Comparison of ENCODE assay signal across 26 cellular contexts in the genomic region with DNA sequence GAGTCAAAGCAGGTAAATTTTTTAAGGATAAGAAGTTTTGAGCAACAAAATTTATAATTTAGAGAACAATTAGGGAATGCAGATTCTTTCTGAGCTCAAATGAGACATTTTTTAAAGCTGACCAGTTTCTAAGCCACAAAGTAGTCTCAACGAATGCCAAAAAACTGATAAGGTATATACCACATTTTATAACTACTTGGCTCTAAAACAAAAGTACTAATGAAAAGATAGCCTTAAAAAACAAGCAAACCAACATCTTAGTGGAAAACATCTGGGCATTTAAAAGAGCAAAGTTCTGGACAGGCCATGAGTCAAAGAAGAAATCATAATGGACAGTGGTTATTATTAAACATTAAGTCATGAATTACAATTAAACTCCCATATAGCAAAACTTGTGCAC.
"Had no signal": no experiment of that assay in that cellular context is flagged by ENCODE, and none has a peak within 500 bp of the region (broad histone marks: within the 10 kb centered on the region; RNA-seq: fewer than 3 reads in every experiment).

No MANE protein-coding gene starts in this region.

- H3K9me3 Mint-ChIP-seq: dendritic cell treated with granulocyte-macrophage colony-stimulating factor and Interleukin-4, amounts not matched to agents 40 ng/mL and 50 ng/mL, for 4 days; endodermal cell; stimulated activated memory B cell treated with anti-CD40 and anti-IgM and Interleukin-4, amounts not matched to agents 10 μg/mL and 1 μg/mL and 100 μg/mL, for 72 hours; type B pancreatic cell had no signal

- H3K36me3 ChIP-seq: colonic mucosa, gastrocnemius medialis, lower lobe of right lung, prostate gland, sigmoid colon, spleen, tibial artery had no signal

- H3K4me3 ChIP-seq: colonic mucosa, gastrocnemius medialis, lower lobe of right lung, prostate gland, sigmoid colon, spleen, testis, tibial artery had no signal

- H3K27ac Mint-ChIP-seq: dendritic cell treated with granulocyte-macrophage colony-stimulating factor and Interleukin-4, amounts not matched to agents 40 ng/mL and 50 ng/mL, for 4 days; endodermal cell; naive thymus-derived CD8-positive, alpha-beta T cell; nephron progenitor cell; stimulated activated memory B cell treated with anti-CD40 and anti-IgM and Interleukin-4, amounts not matched to agents 10 μg/mL and 1 μg/mL and 100 μg/mL, for 72 hours; type B pancreatic cell had no signal

- H3K27ac ChIP-seq: colonic mucosa, epithelial cell of prostate, gastrocnemius medialis, lower lobe of right lung, prostate gland, sigmoid colon, spleen, testis, tibial artery had no signal

- ATAC-seq: esophagus mucosa; gastrocnemius medialis; left ventricle myocardium superior; lower lobe of right lung; naive thymus-derived CD8-positive, alpha-beta T cell; right cardiac atrium; stimulated activated memory B cell treated with anti-CD40 and anti-IgM and Interleukin-4, amounts not matched to agents 10 μg/mL and 1 μg/mL and 100 μg/mL, for 72 hours; stimulated activated naive CD8-positive, alpha-beta T cell treated with anti-CD3 and anti-CD28 coated beads, Interleukin-15, Interleukin-2, amounts not matched to agents 100 U/mL and 50 U/mL, for 24 hours had no signal

- H3K4me1 Mint-ChIP-seq: endodermal cell; naive thymus-derived CD8-positive, alpha-beta T cell; nephron progenitor cell; stimulated activated memory B cell treated with anti-CD40 and anti-IgM and Interleukin-4, amounts not matched to agents 10 μg/mL and 1 μg/mL and 100 μg/mL, for 72 hours had no signal

- H3K36me3 Mint-ChIP-seq: stimulated activated memory B cell treated with anti-CD40 and anti-IgM and Interleukin-4, amounts not matched to agents 10 μg/mL and 1 μg/mL and 100 μg/mL, for 72 hours; type B pancreatic cell had no signal

- DNase-seq: colonic mucosa; effector CD8-positive, alpha-beta T cell; endodermal cell; foreskin fibroblast; gastrocnemius medialis; head of caudate nucleus; left ventricle myocardium superior; lower lobe of right lung; naive thymus-derived CD8-positive, alpha-beta T cell; nephron progenitor cell; nucleus accumbens; right cardiac atrium; sigmoid colon; spleen; stimulated activated CD4-positive, alpha-beta T cell treated with anti-CD3 and anti-CD28 coated beads, Interleukin-4, amount 100 ng/mL, for 4 hours; stimulated activated naive CD8-positive, alpha-beta T cell treated with anti-CD3 and anti-CD28 coated beads, Interleukin-15, Interleukin-2, amounts not matched to agents 100 U/mL and 50 U/mL, for 24 hours; substantia nigra; testis; tibial artery had no signal

- H3K27me3 Mint-ChIP-seq: dendritic cell treated with granulocyte-macrophage colony-stimulating factor and Interleukin-4, amounts not matched to agents 40 ng/mL and 50 ng/mL, for 4 days; type B pancreatic cell had no signal

- H3K4me3 Mint-ChIP-seq: dendritic cell treated with granulocyte-macrophage colony-stimulating factor and Interleukin-4, amounts not matched to agents 40 ng/mL and 50 ng/mL, for 4 days; endodermal cell; naive thymus-derived CD8-positive, alpha-beta T cell; nephron progenitor cell; stimulated activated memory B cell treated with anti-CD40 and anti-IgM and Interleukin-4, amounts not matched to agents 10 μg/mL and 1 μg/mL and 100 μg/mL, for 72 hours; type B pancreatic cell had no signal

- H3K4me1 ChIP-seq: colonic mucosa, gastrocnemius medialis, lower lobe of right lung, prostate gland, sigmoid colon, spleen, testis, tibial artery had no signal

- FAIRE-seq: keratinocyte had no signal

- H3K27me3 ChIP-seq: colonic mucosa, gastrocnemius medialis, sigmoid colon, testis, tibial artery had no signal

- H3K9me3 ChIP-seq: colonic mucosa, gastrocnemius medialis, lower lobe of right lung, prostate gland, sigmoid colon, spleen, testis, tibial artery had no signal
